Comparison of ENCODE assay signal across 17 cellular contexts in genomic region chr12:75713434-75713833, GRCh38.
DNase-seq lines count a peak whose midpoint lies in the region; ATAC-seq, FAIRE-seq and TF ChIP-seq lines count a peak whose summit lies in the region.
"Had no signal": no experiment of that assay in that cellular context is flagged by ENCODE, and none has a peak within 500 bp of the region (broad histone marks: within the 10 kb centered on the region; RNA-seq: fewer than 3 reads in every experiment).

No MANE protein-coding gene starts in this region.

- no TSS peak for BruUV-seq in Calu3 (replicated peaks; lab: Mats Ljungman, UMichigan)
- no TSS peak for BruUV-seq in HCT116 (replicated peaks; lab: Mats Ljungman, UMichigan)

- H3K79me2 ChIP-seq in HCT116 (ENCODE audit: insufficient read depth, low read length) = peaks cover 11% of the 10 kb centered on the region; the same call in 1 of the 2 replicates
- H3K79me2 ChIP-seq in keratinocyte (ENCODE audit: control insufficient read depth, insufficient read depth, low read length) = no peaks in the 10 kb centered on the region

- TF ChIP-seq CTCF in Calu3 (IDR thresholded peaks at IDR 0.05; ENCODE audit: unreplicated experiment) (no peak), HCT116 (IDR thresholded peaks at IDR 0.05 in 2 of 3, conservative IDR thresholded peaks at IDR 0.05 in 1 of 3; ENCODE audit: borderline replicate concordance in 1 of 3, insufficient read depth in 1 of 3, low read depth in 2 of 3, low read length in 2 of 3) (no peak), keratinocyte (optimal IDR thresholded peaks at IDR 0.05 in 1 of 3, IDR thresholded peaks at IDR 0.05 in 1 of 3, conservative IDR thresholded peaks at IDR 0.05 in 1 of 3; ENCODE audit: extremely low read depth in 1 of 3, insufficient read depth in 2 of 3, low read length in 3 of 3) (no peak), sigmoid colon (IDR thresholded peaks at IDR 0.05) (no peak)

- 85 to 92% methylated on average over 3 of the region's 3 CpGs for WGBS in sigmoid colon, 2 donors

- H3K27me3 Mint-ChIP-seq in Calu3 (ENCODE audit: unreplicated experiment) = no peaks in the 10 kb centered on the region
- H3K27me3 Mint-ChIP-seq in activated T-helper 2 cell treated with anti-CD3 and anti-CD28 coated beads, Interferon-gamma antibody, Interleukin-2, Interleukin-4, amounts not matched to agents 10 μg/mL and 5 μg/mL and 100 μg/mL, durations not matched to agents 14 hours and 24 hours and 36 hours (ENCODE audit: low read depth) = peaks cover 9% of the 10 kb centered on the region

- H3K27ac ChIP-seq in HCT116 (ENCODE audit: low read depth, low read length) (peak overlapping the region; percentile 100), keratinocyte (ENCODE audit: control insufficient read depth, insufficient read depth, low read length) (peak overlapping the region; percentile 74), sigmoid colon (no peak overlapping the region)
- H3K27ac ChIP-seq: C4-2B, HL-60, KMS-11, SJCRH30 had no signal

- peaks cover 66% of the 10 kb centered on the region for H3K4me1 Mint-ChIP-seq in Calu3 (ENCODE audit: low read depth, unreplicated experiment)
- H3K4me1 Mint-ChIP-seq in activated T-helper 2 cell treated with anti-CD3 and anti-CD28 coated beads, Interferon-gamma antibody, Interleukin-2, Interleukin-4, amounts not matched to agents 10 μg/mL and 5 μg/mL and 100 μg/mL, durations not matched to agents 14 hours and 24 hours and 36 hours (ENCODE audit: low read depth) = peaks cover 26% of the 10 kb centered on the region

- intact Hi-C loops in Calu3 (cut with micrococcal nuclease; ENCODE audit: unreplicated experiment) = loop anchor here (5.0 kb wide), 4 partner anchors 71 to 219 kb away; no protein-coding TSS in a partner anchor
- intact Hi-C loops in HCT116 (cut with micrococcal nuclease) = loop anchor here (5.0 kb wide), 1 partner anchor 739 kb away; no protein-coding TSS in a partner anchor
- intact Hi-C loops in activated T-helper 2 cell treated with anti-CD3 and anti-CD28 coated beads, Interferon-gamma antibody, Interleukin-2, Interleukin-4, amounts not matched to agents 10 μg/mL and 5 μg/mL and 100 μg/mL, durations not matched to agents 14 hours and 24 hours and 36 hours (cut with micrococcal nuclease) = loop anchor here (1.0 to 10.0 kb wide), 5 partner anchors 51 to 264 kb away; no protein-coding TSS in a partner anchor
- intact Hi-C loops in sigmoid colon (cut with DNase I) = no loop called here

- POLR2A ChIA-PET in HCT116 (lab: Charles Lee) = interaction anchor here (1.0 to 11.0 kb wide), 11 partner anchors 8 to 74 kb away, joined by 3 to 89 read pairs (median 6); no protein-coding TSS in a partner anchor

- peak overlapping the region; percentile 60 for H3K9ac ChIP-seq in HCT116 (ENCODE audit: low read length)
- H3K9ac ChIP-seq in keratinocyte (ENCODE audit: control insufficient read depth, extremely low read depth, insufficient read depth, low read length) = no peak overlapping the region
- H3K9ac ChIP-seq: KMS-11 had no signal

- H3K9me3 ChIP-seq in HCT116 (ENCODE audit: control insufficient read depth in 1 of 2, insufficient read depth in 1 of 2, low read depth in 1 of 2, low read length in 2 of 2) (no peaks in the 10 kb centered on the region), keratinocyte (ENCODE audit: control insufficient read depth, low read depth, low read length) (no peaks in the 10 kb centered on the region), sigmoid colon (no peaks in the 10 kb centered on the region)
- H3K9me3 ChIP-seq: SJCRH30 had no signal

- peak overlapping the region; percentile 91 for H3K27ac Mint-ChIP-seq in Calu3 (ENCODE audit: unreplicated experiment)
- H3K27ac Mint-ChIP-seq in activated T-helper 2 cell treated with anti-CD3 and anti-CD28 coated beads, Interferon-gamma antibody, Interleukin-2, Interleukin-4, amounts not matched to agents 10 μg/mL and 5 μg/mL and 100 μg/mL, durations not matched to agents 14 hours and 24 hours and 36 hours = peak overlapping the region; percentile 34
- H3K27ac Mint-ChIP-seq: HFFc6 had no signal

- no peak for DNase-seq in Calu3
- no peak for DNase-seq in HCT116 (ENCODE audit: low read depth, low spot score)
- no peak for DNase-seq in activated T-helper 2 cell treated with anti-CD3 and anti-CD28 coated beads, Interferon-gamma antibody, Interleukin-2, Interleukin-4, amounts not matched to agents 10 μg/mL and 5 μg/mL and 100 μg/mL, durations not matched to agents 14 hours and 24 hours and 36 hours (ENCODE audit: low spot score)
- DNase-seq in keratinocyte (ENCODE audit: low read depth, low spot score) = no peak
- DNase-seq in sigmoid colon = no peak
- no peak for DNase-seq in NCI-H510A (lab: John Stamatoyannopoulos, UW)
- no peak for DNase-seq in cerebellar cortex (ENCODE audit: low spot score)
- DNase-seq: AML-193, DND-41, HFFc6, MV-4-11, NCI-H1694 treated with DMSO at 0.1 percent for 48 hours, NCI-H774, SJCRH30 had no signal

- no peak for FAIRE-seq in keratinocyte (lab: Jason Lieb, UNC)

- RAD21 ChIA-PET in HCT116 (lab: Charles Lee; ENCODE audit: low non-redundant PET in 1 of 2, low total read pairs in 2 of 2, uncharacterized antibody in 2 of 2, unreplicated experiment in 2 of 2) = interaction anchor here (0.7 to 1.1 kb wide), 2 partner anchors 11 to 75 kb away, joined by 3 to 4 read pairs; no protein-coding TSS in a partner anchor

- H3K4me3 Mint-ChIP-seq in Calu3 (ENCODE audit: low read depth, unreplicated experiment) = no peak overlapping the region
- no peak overlapping the region for H3K4me3 Mint-ChIP-seq in activated T-helper 2 cell treated with anti-CD3 and anti-CD28 coated beads, Interferon-gamma antibody, Interleukin-2, Interleukin-4, amounts not matched to agents 10 μg/mL and 5 μg/mL and 100 μg/mL, durations not matched to agents 14 hours and 24 hours and 36 hours (ENCODE audit: low read depth)
- H3K4me3 Mint-ChIP-seq: HFFc6 had no signal

- dilution Hi-C loops in keratinocyte (cut with MboI; ENCODE audit: extremely low pct_ligation_motif_present, low sequenced_read_pairs) = no loop called here

- H3K9me3 Mint-ChIP-seq in Calu3 (ENCODE audit: low read depth, unreplicated experiment) = no peaks in the 10 kb centered on the region
- H3K9me3 Mint-ChIP-seq in activated T-helper 2 cell treated with anti-CD3 and anti-CD28 coated beads, Interferon-gamma antibody, Interleukin-2, Interleukin-4, amounts not matched to agents 10 μg/mL and 5 μg/mL and 100 μg/mL, durations not matched to agents 14 hours and 24 hours and 36 hours = no peaks in the 10 kb centered on the region
- H3K9me3 Mint-ChIP-seq: HFFc6 had no signal

- no peak for ATAC-seq in HCT116

- no peaks in the 10 kb centered on the region for H3K9me2 ChIP-seq in HCT116 (ENCODE audit: insufficient read depth)

- CTCF ChIA-PET in Calu3 (lab: Charles Lee) = interaction anchor here (1.4 to 1.6 kb wide), 2 partner anchors 8 to 78 kb away, joined by 3 to 4 read pairs; no protein-coding TSS in a partner anchor
- CTCF ChIA-PET in HCT116 (lab: Charles Lee) = interaction anchor here (0.7 kb wide), 1 partner anchor 189 kb away, joined by 3 read pairs; no protein-coding TSS in a partner anchor

- H3K36me3 Mint-ChIP-seq in Calu3 (ENCODE audit: insufficient read depth, unreplicated experiment) = peaks cover 8% of the 10 kb centered on the region
- no peaks in the 10 kb centered on the region for H3K36me3 Mint-ChIP-seq in activated T-helper 2 cell treated with anti-CD3 and anti-CD28 coated beads, Interferon-gamma antibody, Interleukin-2, Interleukin-4, amounts not matched to agents 10 μg/mL and 5 μg/mL and 100 μg/mL, durations not matched to agents 14 hours and 24 hours and 36 hours (ENCODE audit: low read depth)

- no peak overlapping the region for H3K4me3 ChIP-seq in HCT116 (replicated peaks in 1 of 2; ENCODE audit: low read depth in 1 of 2, low read length in 2 of 2)
- no peak overlapping the region for H3K4me3 ChIP-seq in keratinocyte (ENCODE audit: control insufficient read depth in 2 of 3, extremely low read depth in 1 of 3, insufficient read depth in 2 of 3, low read depth in 1 of 3, low read length in 3 of 3)
- no peak overlapping the region for H3K4me3 ChIP-seq in sigmoid colon
- H3K4me3 ChIP-seq: SJCRH30 had no signal

- H3K27me3 ChIP-seq in HCT116 (ENCODE audit: insufficient read depth, low read length) = no peaks in the 10 kb centered on the region
- H3K27me3 ChIP-seq in keratinocyte (ENCODE audit: control insufficient read depth, extremely low read depth, insufficient read depth, low read length) = no peaks in the 10 kb centered on the region
- H3K27me3 ChIP-seq in sigmoid colon = no peaks in the 10 kb centered on the region
- H3K27me3 ChIP-seq: SJCRH30 had no signal

- TF ChIP-seq EP300 in sigmoid colon (IDR thresholded peaks at IDR 0.05) = no peak

- H3K4me2 ChIP-seq in HCT116 (ENCODE audit: low read length) (peak overlapping the region; percentile 42), keratinocyte (ENCODE audit: control insufficient read depth, extremely low read depth, insufficient read depth, low read depth, low read length) (no peak overlapping the region)
- H3K4me2 ChIP-seq: KMS-11 had no signal

- no peaks in the 10 kb centered on the region for H3K36me3 ChIP-seq in HCT116 (ENCODE audit: control insufficient read depth in 1 of 2, insufficient read depth in 2 of 2, low read length in 2 of 2)
- H3K36me3 ChIP-seq in keratinocyte (ENCODE audit: control insufficient read depth in 2 of 2, extremely low read depth in 1 of 2, insufficient read depth in 2 of 2, low read length in 2 of 2) = no peaks in the 10 kb centered on the region
- H3K36me3 ChIP-seq in sigmoid colon = no peaks in the 10 kb centered on the region
- H3K36me3 ChIP-seq: SJCRH30 had no signal

- H2AFZ ChIP-seq in HCT116 (ENCODE audit: low read depth, low read length, poor library complexity, severe bottlenecking) (no peak overlapping the region), keratinocyte (ENCODE audit: control insufficient read depth, low read length) (no peak overlapping the region)

- peaks cover 84 to 94% of the 10 kb centered on the region in 2 experiments for H3K4me1 ChIP-seq in HCT116 (ENCODE audit: control insufficient read depth in 1 of 2, insufficient read depth in 2 of 2, low read length in 2 of 2)
- peaks cover 45% of the 10 kb centered on the region for H3K4me1 ChIP-seq in keratinocyte (ENCODE audit: control insufficient read depth, extremely low read depth, insufficient read depth, low read length)
- H3K4me1 ChIP-seq in sigmoid colon = no peaks in the 10 kb centered on the region

- TF ChIP-seq RAD21 in HCT116 (IDR thresholded peaks at IDR 0.05; ENCODE audit: low read depth) = no peak

- TF ChIP-seq POLR2A in HCT116 (IDR thresholded peaks at IDR 0.05; ENCODE audit: borderline replicate concordance, extremely low read depth, insufficient read depth, insufficient read length) = no peak
- TF ChIP-seq POLR2A in sigmoid colon (IDR thresholded peaks at IDR 0.05) = no peak

- no peaks in the 10 kb centered on the region for H3K9me1 ChIP-seq in keratinocyte (ENCODE audit: control insufficient read depth, extremely low read depth, insufficient read depth, low read length)

- no peaks in the 10 kb centered on the region for H4K20me1 ChIP-seq in HCT116 (ENCODE audit: insufficient read depth)
- H4K20me1 ChIP-seq in keratinocyte (ENCODE audit: control insufficient read depth, extremely low read depth, insufficient read depth, low read length) = no peaks in the 10 kb centered on the region

TF ChIP-seq in HCT116, 20 proteins besides CTCF, POLR2A, EP300 and RAD21 (continues in another document):
- no peak for TF ChIP-seq SRF (IDR thresholded peaks at IDR 0.05; ENCODE audit: low read depth)
- 0 out of 2 replicates have a peak, but pooled peaks have one; percentile 4 for TF ChIP-seq SIN3A (IDR thresholded peaks at IDR 0.05; ENCODE audit: low read depth)

Comparison
In these comparisons a context has a peak if more than half of its experiments do, and no peak if none do; other contexts are left out.
1. H3K27ac ChIP-seq: peak in HCT116 (single experiment) and keratinocyte (single experiment); none in sigmoid colon (0 of 4).